Comparison of ENCODE assay signal across 1 cellular context in the genomic region with DNA sequence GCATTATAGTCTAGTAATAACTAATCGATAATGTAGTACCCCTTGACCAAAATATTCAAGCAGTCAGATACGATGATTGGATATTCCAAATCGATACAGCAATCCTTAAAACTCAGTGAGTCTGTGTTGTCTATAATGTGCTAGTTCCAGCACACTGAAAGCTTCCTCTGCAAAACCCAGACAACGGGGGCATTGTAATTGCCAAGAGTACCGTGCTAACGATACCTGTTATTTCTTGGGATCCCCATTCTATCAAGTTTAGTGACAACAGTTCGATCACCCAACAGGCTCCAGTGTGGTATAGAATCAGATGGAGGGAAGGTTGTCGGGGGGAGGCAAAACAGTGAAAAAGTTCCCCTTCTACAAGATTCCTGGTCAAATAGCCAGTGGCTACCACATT.
TF ChIP-seq lines count a peak whose summit lies in the region.

No MANE protein-coding gene starts in this region.

TF ChIP-seq in HepG2, 621 proteins besides CTCF, POLR2A, EP300 and RAD21 (continued from another document):
- no peak for TF ChIP-seq ZNF574 (CRISPR knock-in tag; IDR thresholded peaks at IDR 0.05)
- no peak for TF ChIP-seq SOX13 (IDR thresholded peaks at IDR 0.05)
- TF ChIP-seq SOX13 (CRISPR knock-in tag; conservative IDR thresholded peaks at IDR 0.05 in 1 of 2, IDR thresholded peaks at IDR 0.05 in 1 of 2) = no peak
- TF ChIP-seq NR2F1 (CRISPR knock-in tag; IDR thresholded peaks at IDR 0.05) = no peak
- no peak for TF ChIP-seq HIC2 (CRISPR knock-in tag; IDR thresholded peaks at IDR 0.05; ENCODE audit: low read depth)
- no peak for TF ChIP-seq KDM6A (CRISPR knock-in tag; IDR thresholded peaks at IDR 0.05; ENCODE audit: low read depth)
- TF ChIP-seq, protein P1, sequence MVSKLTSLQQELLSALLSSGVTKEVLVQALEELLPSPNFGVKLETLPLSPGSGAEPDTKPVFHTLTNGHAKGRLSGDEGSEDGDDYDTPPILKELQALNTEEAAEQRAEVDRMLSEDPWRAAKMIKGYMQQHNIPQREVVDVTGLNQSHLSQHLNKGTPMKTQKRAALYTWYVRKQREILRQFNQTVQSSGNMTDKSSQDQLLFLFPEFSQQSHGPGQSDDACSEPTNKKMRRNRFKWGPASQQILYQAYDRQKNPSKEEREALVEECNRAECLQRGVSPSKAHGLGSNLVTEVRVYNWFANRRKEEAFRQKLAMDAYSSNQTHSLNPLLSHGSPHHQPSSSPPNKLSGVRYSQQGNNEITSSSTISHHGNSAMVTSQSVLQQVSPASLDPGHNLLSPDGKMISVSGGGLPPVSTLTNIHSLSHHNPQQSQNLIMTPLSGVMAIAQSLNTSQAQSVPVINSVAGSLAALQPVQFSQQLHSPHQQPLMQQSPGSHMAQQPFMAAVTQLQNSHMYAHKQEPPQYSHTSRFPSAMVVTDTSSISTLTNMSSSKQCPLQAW (CRISPR knock-in tag; IDR thresholded peaks at IDR 0.05) = no peak
- TF ChIP-seq HNRNPK (IDR thresholded peaks at IDR 0.05; ENCODE audit: low read depth, low read length, poor library complexity, severe bottlenecking) = no peak
- no peak for TF ChIP-seq BATF2 (CRISPR knock-in tag; IDR thresholded peaks at IDR 0.05)
- no peak for TF ChIP-seq ZNF776 (CRISPR knock-in tag; IDR thresholded peaks at IDR 0.05)
- no peak for TF ChIP-seq ARHGAP35 (CRISPR knock-in tag; IDR thresholded peaks at IDR 0.05; ENCODE audit: borderline replicate concordance)
- TF ChIP-seq KAT2B (IDR thresholded peaks at IDR 0.05; ENCODE audit: borderline replicate concordance, low read depth, low read length) = no peak
TF ChIP-seq in HepG2: peak in this region for 0.
